ENCODE assay signal across 8 cellular contexts in genomic region chr17:37791434-37791833, GRCh38. TPM values are rescaled to one million over a fixed set of nuclear protein-coding genes. Genes with fewer than 3 reads are reported as not detected.
A peak's percentile ranks its signal among the peaks of the same experiment; 100 is the strongest.
DNase-seq lines count a peak whose midpoint lies in the region; ATAC-seq and TF ChIP-seq lines count a peak whose summit lies in the region.

No MANE protein-coding gene starts in this region.

- no peaks in the 10 kb centered on the region for H3K9me3 Mint-ChIP-seq in CD8-positive, alpha-beta T cell
- H3K9me3 Mint-ChIP-seq in osteocyte (ENCODE audit: unreplicated experiment): no peaks in the 10 kb centered on the region

- peaks cover 22% of the 10 kb centered on the region for H3K27me3 Mint-ChIP-seq in CD8-positive, alpha-beta T cell (ENCODE audit: low read depth)
- no peaks in the 10 kb centered on the region for H3K27me3 Mint-ChIP-seq in osteocyte (ENCODE audit: unreplicated experiment)

- no peaks in the 10 kb centered on the region for H3K36me3 Mint-ChIP-seq in CD8-positive, alpha-beta T cell
- H3K36me3 Mint-ChIP-seq in osteocyte (ENCODE audit: unreplicated experiment): no peaks in the 10 kb centered on the region

- H3K27me3 ChIP-seq in CD8-positive, alpha-beta T cell (ENCODE audit: insufficient read depth, low read length): no peaks in the 10 kb centered on the region
- no peaks in the 10 kb centered on the region for H3K27me3 ChIP-seq in RWPE2 (ENCODE audit: insufficient read depth, poor library complexity, severe bottlenecking)

- TF ChIP-seq CTCF in CD8-positive, alpha-beta T cell (IDR thresholded peaks at IDR 0.05): peak; percentile 69
- TF ChIP-seq CTCF in RWPE2 (IDR thresholded peaks at IDR 0.05; ENCODE audit: poor library complexity, severe bottlenecking) (peak; percentile 32), osteocyte (IDR thresholded peaks at IDR 0.05) (peak; percentile 51)

- no peaks in the 10 kb centered on the region for H3K4me1 ChIP-seq in CD8-positive, alpha-beta T cell (ENCODE audit: insufficient read depth, low read length)
- no peaks in the 10 kb centered on the region for H3K4me1 ChIP-seq in RWPE2 (ENCODE audit: insufficient read depth, poor library complexity, severe bottlenecking)

- H3K4me3 Mint-ChIP-seq in CD8-positive, alpha-beta T cell: no peak overlapping the region
- no peak overlapping the region for H3K4me3 Mint-ChIP-seq in osteocyte (ENCODE audit: unreplicated experiment)

- intact Hi-C loops in CD8-positive, alpha-beta T cell (cut with DNase I, micrococcal nuclease): loop anchor here (1.0 to 10.0 kb wide), 5 partner anchors 49 to 417 kb away; partner anchors contain the start of gene C17orf78 (in 1 of the 2)
- intact Hi-C loops in posterior vena cava (cut with DNase I): no loop called here

- CTCF ChIA-PET in CD8-positive, alpha-beta T cell (lab: Charles Lee): interaction anchor here (1.1 to 2.9 kb wide), 10 partner anchors 9 to 418 kb away, joined by 3 to 9 read pairs (median 4); no protein-coding TSS in a partner anchor

- H3K4me1 Mint-ChIP-seq in CD8-positive, alpha-beta T cell (ENCODE audit: low read depth): no peaks in the 10 kb centered on the region
- H3K4me1 Mint-ChIP-seq in osteocyte (ENCODE audit: unreplicated experiment): peaks cover 22% of the 10 kb centered on the region

- no peaks in the 10 kb centered on the region for H3K9me3 ChIP-seq in CD8-positive, alpha-beta T cell (ENCODE audit: low read length)
- no peaks in the 10 kb centered on the region for H3K9me3 ChIP-seq in RWPE2 (ENCODE audit: severe bottlenecking)

- POLR2A ChIA-PET in CD8-positive, alpha-beta T cell (lab: Charles Lee): no interaction called here

- no peak overlapping the region for H3K27ac ChIP-seq in CD8-positive, alpha-beta T cell (ENCODE audit: low read depth, low read length)
- H3K27ac ChIP-seq in RWPE2 (ENCODE audit: poor library complexity, severe bottlenecking): no peak overlapping the region

- no peak overlapping the region for H3K4me3 ChIP-seq in CD8-positive, alpha-beta T cell (ENCODE audit: low read depth, low read length)
- no peak overlapping the region for H3K4me3 ChIP-seq in RWPE2 (ENCODE audit: severe bottlenecking)

- no peak overlapping the region for H3K27ac Mint-ChIP-seq in CD8-positive, alpha-beta T cell
- H3K27ac Mint-ChIP-seq in osteocyte (ENCODE audit: unreplicated experiment): no peak overlapping the region

- DNase-seq in CD8-positive, alpha-beta T cell: peak in 4 of 7 experiments; percentile 5 to 30 (median 26)
- DNase-seq in H4 (ENCODE audit: low spot score) (peak; percentile 50), RWPE2 (ENCODE audit: low spot score) (no peak), dermis microvascular lymphatic vessel endothelial cell (ENCODE audit: low read depth in 2 of 2) (peak; percentile 4 to 34), osteocyte (ENCODE audit: extremely low spot score, unreplicated experiment) (peak; percentile 38), posterior vena cava (ENCODE audit: low spot score) (no peak)

- ATAC-seq in CD8-positive, alpha-beta T cell: peak; percentile 42
- ATAC-seq in RWPE2 (ENCODE audit: low read depth): no peak
- no peak for ATAC-seq in HG02938 (IDR thresholded peaks at IDR 0.05; ENCODE audit: unreplicated experiment)
- no peak for ATAC-seq in HG02870 (IDR thresholded peaks at IDR 0.05; ENCODE audit: unreplicated experiment)

- no peaks in the 10 kb centered on the region for H3K36me3 ChIP-seq in CD8-positive, alpha-beta T cell (ENCODE audit: insufficient read depth, low read length)
- no peaks in the 10 kb centered on the region for H3K36me3 ChIP-seq in RWPE2 (ENCODE audit: low read depth)

RNA-seq across cellular contexts. Expression of gene HNF1B, which starts 46.6 kb away (rescaled TPM):
- not detected for total RNA-seq in CD8-positive, alpha-beta T cell
- total RNA-seq in H4 (2014; rRNA removed; shearing (Covaris generic)): not detected in 2 replicates
- not detected in 2 replicates for total RNA-seq in dermis microvascular lymphatic vessel endothelial cell
- 7.3 and 8.1 TPM in 2 replicates for total RNA-seq in osteocyte
- not detected for total RNA-seq in posterior vena cava

Comparison
In these comparisons a context has a peak if more than half of its experiments do, and no peak if none do; other contexts are left out.
1. DNase-seq: peak in CD8-positive, alpha-beta T cell (4 of 7), H4 (single experiment), dermis microvascular lymphatic vessel endothelial cell (2 of 2) and osteocyte (single experiment); none in RWPE2 (single experiment) and posterior vena cava (single experiment).
2. intact Hi-C loops: an anchor here in CD8-positive, alpha-beta T cell (1.0 to 10.0 kb wide); none called in posterior vena cava.
3. Peak in every context shown above with its lines, with median percentiles within 50 percentile points of each other: CTCF ChIP-seq.